In the genomic region with DNA sequence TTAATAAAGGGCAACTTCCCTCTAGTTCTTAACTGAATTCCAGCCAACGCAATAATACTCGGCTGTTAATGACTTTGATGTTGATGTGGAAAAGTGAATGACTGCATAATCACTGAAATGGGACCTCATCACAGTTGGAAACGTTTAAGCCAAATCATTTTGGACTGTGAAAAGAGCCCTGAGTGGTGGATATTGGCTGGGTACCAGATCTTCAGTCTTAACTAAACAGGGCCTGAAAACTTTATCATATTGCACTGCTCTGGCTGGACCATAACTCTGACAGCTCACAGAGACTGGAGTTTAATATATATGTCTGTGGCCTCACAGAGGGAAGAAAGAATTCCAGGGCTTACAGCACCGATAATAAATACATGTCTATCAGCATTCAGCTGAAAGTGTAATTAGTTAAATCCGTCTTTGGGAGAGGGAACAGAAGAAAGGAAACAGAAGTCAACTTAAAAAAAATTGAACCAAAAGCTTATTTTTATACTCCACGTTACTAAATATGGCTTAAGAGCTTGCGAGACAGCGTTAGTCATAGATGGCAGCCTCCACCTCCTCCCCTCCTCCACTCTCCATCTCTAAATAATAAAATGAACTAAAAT, we compare ENCODE assay signal across 1 cellular context.
TF ChIP-seq lines count a peak whose summit lies in the region.

No MANE protein-coding gene starts in this region.

TF ChIP-seq in SK-N-SH, 30 proteins besides CTCF, POLR2A, EP300 and RAD21 (continued from another document):
- TF ChIP-seq, protein P1, sequence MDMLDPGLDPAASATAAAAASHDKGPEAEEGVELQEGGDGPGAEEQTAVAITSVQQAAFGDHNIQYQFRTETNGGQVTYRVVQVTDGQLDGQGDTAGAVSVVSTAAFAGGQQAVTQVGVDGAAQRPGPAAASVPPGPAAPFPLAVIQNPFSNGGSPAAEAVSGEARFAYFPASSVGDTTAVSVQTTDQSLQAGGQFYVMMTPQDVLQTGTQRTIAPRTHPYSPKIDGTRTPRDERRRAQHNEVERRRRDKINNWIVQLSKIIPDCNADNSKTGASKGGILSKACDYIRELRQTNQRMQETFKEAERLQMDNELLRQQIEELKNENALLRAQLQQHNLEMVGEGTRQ (IDR thresholded peaks at IDR 0.05; ENCODE audit: borderline replicate concordance, low read depth, low read length) = no peak
- TF ChIP-seq GATA2 (CRISPR knock-in tag; IDR thresholded peaks at IDR 0.05) (no peak), CHD2 (IDR thresholded peaks at IDR 0.05; ENCODE audit: low read length, partially characterized antibody) (no peak), TEAD4 (IDR thresholded peaks at IDR 0.05; ENCODE audit: borderline replicate concordance, insufficient read depth) (peak; percentile 59; the same call in 1 of the 2 replicates), GABPA (IDR thresholded peaks at IDR 0.05; ENCODE audit: low read depth) (no peak), NFIC (IDR thresholded peaks at IDR 0.05; ENCODE audit: borderline replicate concordance) (peak; percentile 71), RCOR1 (IDR thresholded peaks at IDR 0.05; ENCODE audit: low read length) (no peak), POLR2AphosphoS5 (IDR thresholded peaks at IDR 0.05; ENCODE audit: low read depth, low read length) (peak; percentile 54; the same call in 1 of the 2 replicates), RFX5 (IDR thresholded peaks at IDR 0.05; ENCODE audit: low read length) (no peak), JUND (IDR thresholded peaks at IDR 0.05) (peak; percentile 41), NRF1 (IDR thresholded peaks at IDR 0.05; ENCODE audit: low read depth, low read length) (no peak), TAF1 (IDR thresholded peaks at IDR 0.05; ENCODE audit: borderline replicate concordance, low read depth, low read length) (no peak), YY1 (IDR thresholded peaks at IDR 0.05; ENCODE audit: low read depth) (no peak), SMC3 (IDR thresholded peaks at IDR 0.05; ENCODE audit: low read depth, low read length) (no peak), RXRA (IDR thresholded peaks at IDR 0.05; ENCODE audit: borderline replicate concordance, low read depth) (peak; percentile 26; the same call in 1 of the 2 replicates), TCF12 (IDR thresholded peaks at IDR 0.05) (peak; percentile 71), EZH2phosphoT487 (IDR thresholded peaks at IDR 0.05; ENCODE audit: borderline replicate concordance, low read depth) (no peak), MXI1 (IDR thresholded peaks at IDR 0.05; ENCODE audit: low read depth, low read length) (no peak), SIN3A (IDR thresholded peaks at IDR 0.05; ENCODE audit: borderline replicate concordance, low read depth, low read length) (peak; percentile 24; the same call in 1 of the 2 replicates)
- TF ChIP-seq, protein P2, sequence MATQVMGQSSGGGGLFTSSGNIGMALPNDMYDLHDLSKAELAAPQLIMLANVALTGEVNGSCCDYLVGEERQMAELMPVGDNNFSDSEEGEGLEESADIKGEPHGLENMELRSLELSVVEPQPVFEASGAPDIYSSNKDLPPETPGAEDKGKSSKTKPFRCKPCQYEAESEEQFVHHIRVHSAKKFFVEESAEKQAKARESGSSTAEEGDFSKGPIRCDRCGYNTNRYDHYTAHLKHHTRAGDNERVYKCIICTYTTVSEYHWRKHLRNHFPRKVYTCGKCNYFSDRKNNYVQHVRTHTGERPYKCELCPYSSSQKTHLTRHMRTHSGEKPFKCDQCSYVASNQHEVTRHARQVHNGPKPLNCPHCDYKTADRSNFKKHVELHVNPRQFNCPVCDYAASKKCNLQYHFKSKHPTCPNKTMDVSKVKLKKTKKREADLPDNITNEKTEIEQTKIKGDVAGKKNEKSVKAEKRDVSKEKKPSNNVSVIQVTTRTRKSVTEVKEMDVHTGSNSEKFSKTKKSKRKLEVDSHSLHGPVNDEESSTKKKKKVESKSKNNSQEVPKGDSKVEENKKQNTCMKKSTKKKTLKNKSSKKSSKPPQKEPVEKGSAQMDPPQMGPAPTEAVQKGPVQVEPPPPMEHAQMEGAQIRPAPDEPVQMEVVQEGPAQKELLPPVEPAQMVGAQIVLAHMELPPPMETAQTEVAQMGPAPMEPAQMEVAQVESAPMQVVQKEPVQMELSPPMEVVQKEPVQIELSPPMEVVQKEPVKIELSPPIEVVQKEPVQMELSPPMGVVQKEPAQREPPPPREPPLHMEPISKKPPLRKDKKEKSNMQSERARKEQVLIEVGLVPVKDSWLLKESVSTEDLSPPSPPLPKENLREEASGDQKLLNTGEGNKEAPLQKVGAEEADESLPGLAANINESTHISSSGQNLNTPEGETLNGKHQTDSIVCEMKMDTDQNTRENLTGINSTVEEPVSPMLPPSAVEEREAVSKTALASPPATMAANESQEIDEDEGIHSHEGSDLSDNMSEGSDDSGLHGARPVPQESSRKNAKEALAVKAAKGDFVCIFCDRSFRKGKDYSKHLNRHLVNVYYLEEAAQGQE (IDR thresholded peaks at IDR 0.05; ENCODE audit: low read depth, low read length) = no peak
- TF ChIP-seq, protein P3, sequence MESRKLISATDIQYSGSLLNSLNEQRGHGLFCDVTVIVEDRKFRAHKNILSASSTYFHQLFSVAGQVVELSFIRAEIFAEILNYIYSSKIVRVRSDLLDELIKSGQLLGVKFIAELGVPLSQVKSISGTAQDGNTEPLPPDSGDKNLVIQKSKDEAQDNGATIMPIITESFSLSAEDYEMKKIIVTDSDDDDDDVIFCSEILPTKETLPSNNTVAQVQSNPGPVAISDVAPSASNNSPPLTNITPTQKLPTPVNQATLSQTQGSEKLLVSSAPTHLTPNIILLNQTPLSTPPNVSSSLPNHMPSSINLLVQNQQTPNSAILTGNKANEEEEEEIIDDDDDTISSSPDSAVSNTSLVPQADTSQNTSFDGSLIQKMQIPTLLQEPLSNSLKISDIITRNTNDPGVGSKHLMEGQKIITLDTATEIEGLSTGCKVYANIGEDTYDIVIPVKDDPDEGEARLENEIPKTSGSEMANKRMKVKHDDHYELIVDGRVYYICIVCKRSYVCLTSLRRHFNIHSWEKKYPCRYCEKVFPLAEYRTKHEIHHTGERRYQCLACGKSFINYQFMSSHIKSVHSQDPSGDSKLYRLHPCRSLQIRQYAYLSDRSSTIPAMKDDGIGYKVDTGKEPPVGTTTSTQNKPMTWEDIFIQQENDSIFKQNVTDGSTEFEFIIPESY (IDR thresholded peaks at IDR 0.05; ENCODE audit: borderline replicate concordance, low read depth) = no peak
- TF ChIP-seq, protein P4, sequence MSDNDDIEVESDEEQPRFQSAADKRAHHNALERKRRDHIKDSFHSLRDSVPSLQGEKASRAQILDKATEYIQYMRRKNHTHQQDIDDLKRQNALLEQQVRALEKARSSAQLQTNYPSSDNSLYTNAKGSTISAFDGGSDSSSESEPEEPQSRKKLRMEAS (IDR thresholded peaks at IDR 0.05; ENCODE audit: low read depth) = 0 out of 2 replicates have a peak, but pooled peaks have one; percentile 19
- TF ChIP-seq, protein P5, sequence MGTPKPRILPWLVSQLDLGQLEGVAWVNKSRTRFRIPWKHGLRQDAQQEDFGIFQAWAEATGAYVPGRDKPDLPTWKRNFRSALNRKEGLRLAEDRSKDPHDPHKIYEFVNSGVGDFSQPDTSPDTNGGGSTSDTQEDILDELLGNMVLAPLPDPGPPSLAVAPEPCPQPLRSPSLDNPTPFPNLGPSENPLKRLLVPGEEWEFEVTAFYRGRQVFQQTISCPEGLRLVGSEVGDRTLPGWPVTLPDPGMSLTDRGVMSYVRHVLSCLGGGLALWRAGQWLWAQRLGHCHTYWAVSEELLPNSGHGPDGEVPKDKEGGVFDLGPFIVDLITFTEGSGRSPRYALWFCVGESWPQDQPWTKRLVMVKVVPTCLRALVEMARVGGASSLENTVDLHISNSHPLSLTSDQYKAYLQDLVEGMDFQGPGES (IDR thresholded peaks at IDR 0.05; ENCODE audit: low read depth, low read length) = no peak
